ENCODE assay signal across 1 cellular context in the genomic region with DNA sequence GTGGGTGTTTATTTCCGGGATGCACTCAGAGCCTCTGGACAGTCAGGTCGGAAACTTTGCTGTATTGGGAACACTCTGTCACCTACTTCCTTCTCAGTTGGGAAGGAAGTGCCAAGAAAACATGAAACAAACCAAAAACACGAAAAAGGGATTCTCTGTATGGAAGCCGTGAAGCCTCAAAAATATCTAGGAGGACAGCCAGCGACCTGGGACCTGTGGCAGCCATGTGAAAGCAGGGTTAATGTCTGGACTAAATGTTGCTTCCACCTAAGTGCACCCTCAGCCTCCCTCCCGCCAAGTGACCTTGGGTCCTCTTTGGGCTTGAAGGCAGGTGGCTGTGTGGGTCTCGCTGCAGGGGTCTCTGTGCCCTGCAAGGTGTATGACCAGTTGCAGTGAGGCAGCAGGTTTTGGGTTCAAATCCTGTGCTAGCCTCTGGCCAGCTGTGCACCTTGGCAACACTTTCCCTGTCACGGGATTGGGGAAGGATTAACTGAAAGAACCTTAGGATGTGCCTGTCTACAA.
A peak's percentile ranks its signal among the peaks of the same experiment; 100 is the strongest.
TF ChIP-seq lines count a peak whose summit lies in the region.

No MANE protein-coding gene starts in this region.

TF ChIP-seq in GM12878, 131 proteins besides CTCF, POLR2A, EP300 and RAD21:
- TF ChIP-seq BMI1 (IDR thresholded peaks at IDR 0.05; ENCODE audit: borderline replicate concordance) (no peak), BHLHE40 (IDR thresholded peaks at IDR 0.05; ENCODE audit: borderline replicate concordance in 1 of 2, low read depth in 2 of 2, low read length in 1 of 2) (no peak), IRF3 (IDR thresholded peaks at IDR 0.05) (no peak), ETV6 (conservative IDR thresholded peaks at IDR 0.05 in 1 of 2, IDR thresholded peaks at IDR 0.05 in 1 of 2; ENCODE audit: borderline replicate concordance in 1 of 2, low read depth in 1 of 2) (0 out of 4 replicates have a peak, but pooled peaks of 1 of the 2 experiments have one; percentile 8)
